In genomic region chr1:1318131-1318652, GRCh38 we compare ENCODE assay signal across 6 cellular contexts. TPM values are rescaled to one million over a fixed set of nuclear protein-coding genes. Genes with fewer than 3 reads are reported as not detected.
DNase-seq lines count a peak whose midpoint lies in the region; TF ChIP-seq lines count a peak whose summit lies in the region.

No MANE protein-coding gene starts in this region.

- DNase-seq in NCI-H1092 (lab: John Stamatoyannopoulos, UW) (peak; percentile 35), coronary artery (ENCODE audit: low spot score) (no peak), renal cortical epithelial cell (ENCODE audit: low read depth) (peak; percentile 88), iPS-NIHi7 (ENCODE audit: extremely low spot score) (no peak), HPDE6-E6E7 (ENCODE audit: extremely low spot score) (no peak)
- DNase-seq in activated CD8-positive, alpha-beta memory T cell treated with anti-CD3 and anti-CD28 coated beads for 24 hours, result no peak

- TF ChIP-seq CTCF in coronary artery (IDR thresholded peaks at IDR 0.05), result no peak

- H3K4me3 ChIP-seq in coronary artery, result no peak overlapping the region

- H3K27ac ChIP-seq in coronary artery, result peak overlapping the region; percentile 39 to 55

RNA-seq across cellular contexts. Expression of gene INTS11, which starts 6.3 kb away (rescaled TPM):
- 35.8 and 57.5 TPM in 2 replicates for total RNA-seq in renal cortical epithelial cell

RNA-seq across cellular contexts. Expression of gene CPTP, which starts 6.4 kb away (rescaled TPM):
- 13.0 and 20.4 TPM in 2 replicates for total RNA-seq in renal cortical epithelial cell

RNA-seq across cellular contexts. Expression of gene PUSL1, which starts 9.8 kb away (rescaled TPM):
- total RNA-seq in renal cortical epithelial cell, result 14.2 and 24.0 TPM in 2 replicates

RNA-seq across cellular contexts. Expression of gene ACAP3, which starts 10.5 kb away (rescaled TPM):
- total RNA-seq in renal cortical epithelial cell, result 24.8 and 34.6 TPM in 2 replicates

RNA-seq across cellular contexts. Expression of gene TAS1R3, which starts 12.9 kb away (rescaled TPM):
- 0.15 and 0.17 TPM in 2 replicates for total RNA-seq in renal cortical epithelial cell

Comparison
In these comparisons a context has a peak if more than half of its experiments do, and no peak if none do; other contexts are left out.
1. DNase-seq: peak in NCI-H1092 (single experiment) and renal cortical epithelial cell (single experiment); none in coronary artery (single experiment), activated CD8-positive, alpha-beta memory T cell treated with anti-CD3 and anti-CD28 coated beads for 24 hours (single experiment), iPS-NIHi7 (single experiment) and HPDE6-E6E7 (single experiment).